ENCODE assay signal across 8 cellular contexts in the genomic region with DNA sequence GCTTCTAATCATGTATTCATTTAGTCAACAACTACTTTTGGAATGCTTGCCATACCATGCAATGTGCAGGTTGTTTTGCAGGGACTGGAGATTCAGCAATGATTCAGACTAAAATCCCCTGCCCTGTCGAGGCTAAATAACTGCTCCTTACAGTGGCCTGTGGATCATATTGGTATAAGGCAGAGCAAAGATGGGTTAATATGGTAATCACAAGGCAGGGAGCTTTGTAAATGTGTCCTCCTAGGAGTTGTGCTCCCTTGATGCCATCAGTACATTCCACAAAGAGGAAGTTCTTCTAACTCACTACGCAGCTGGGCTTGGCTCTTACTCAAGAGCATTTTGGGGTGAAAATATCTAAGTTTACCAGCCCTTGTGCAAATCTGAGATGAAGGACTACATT.
DNase-seq lines count a peak whose midpoint lies in the region; ATAC-seq and TF ChIP-seq lines count a peak whose summit lies in the region.

No MANE protein-coding gene starts in this region.

- H3K4me2 ChIP-seq in OCI-LY1 (ENCODE audit: low read length) = peak overlapping the region; percentile 46

- no peak overlapping the region for H2AFZ ChIP-seq in OCI-LY1 (ENCODE audit: low read length)

- H4K20me1 ChIP-seq in OCI-LY1 (ENCODE audit: insufficient read depth, low read length) = no peaks in the 10 kb centered on the region

- no peaks in the 10 kb centered on the region for H3K9me2 ChIP-seq in OCI-LY1 (ENCODE audit: low read depth, low read length)

- peak; percentile 24 for ATAC-seq in GM19035 (IDR thresholded peaks at IDR 0.05; ENCODE audit: unreplicated experiment)

- peaks cover 14% of the 10 kb centered on the region for H3K4me1 ChIP-seq in OCI-LY1 (ENCODE audit: insufficient read depth, low read length, severe bottlenecking)

- H3K4me3 ChIP-seq in OCI-LY1 (ENCODE audit: low read depth, low read length, poor library complexity, severe bottlenecking) = peak overlapping the region; percentile 37
- H3K4me3 ChIP-seq in choroid plexus epithelial cell (ENCODE audit: low read depth, low read length) = peak overlapping the region; percentile 53

- H3K27me3 ChIP-seq in OCI-LY1 (ENCODE audit: insufficient read depth, low read length) = no peaks in the 10 kb centered on the region

- no peaks in the 10 kb centered on the region for H3K9me3 ChIP-seq in OCI-LY1 (ENCODE audit: low read length)

- no peaks in the 10 kb centered on the region for H3F3A ChIP-seq in OCI-LY1 (ENCODE audit: insufficient read depth, low read length)

- H3K79me2 ChIP-seq in OCI-LY1 (ENCODE audit: insufficient read depth, low read length) = no peaks in the 10 kb centered on the region

- no peak overlapping the region for H3K9ac ChIP-seq in OCI-LY1 (ENCODE audit: low read length)

- H3K36me3 ChIP-seq in OCI-LY1 (ENCODE audit: insufficient read depth, low read length) = no peaks in the 10 kb centered on the region

- H3K27ac ChIP-seq in OCI-LY1 (ENCODE audit: low read depth, low read length, poor library complexity, severe bottlenecking) = no peak overlapping the region

- TF ChIP-seq CTCF in OCI-LY1 (IDR thresholded peaks at IDR 0.05; ENCODE audit: low read length) = no peak
- no peak for TF ChIP-seq CTCF in choroid plexus epithelial cell (conservative IDR thresholded peaks at IDR 0.05; ENCODE audit: low read depth, low read length)

- DNase-seq in AG08395 (ENCODE audit: low spot score) (peak; percentile 25), choroid plexus epithelial cell (ENCODE audit: low read depth) (peak; percentile 80), midbrain (lab: John Stamatoyannopoulos, UW) (peak; percentile 71), activated gamma-delta T cell (lab: John Stamatoyannopoulos, UW) (no peak), NCI-H2171 treated with DMSO at 0.1 percent for 48 hours (lab: John Stamatoyannopoulos, UW) (no peak), NCI-H82 (lab: John Stamatoyannopoulos, UW) (no peak)

Comparison
In these comparisons a context has a peak if more than half of its experiments do, and no peak if none do; other contexts are left out.
1. DNase-seq: peak in AG08395 (single experiment), choroid plexus epithelial cell (single experiment) and midbrain (single experiment); none in activated gamma-delta T cell (single experiment), NCI-H2171 treated with DMSO at 0.1 percent for 48 hours (single experiment) and NCI-H82 (single experiment).